ENCODE assay signal across 15 cellular contexts in the genomic region with DNA sequence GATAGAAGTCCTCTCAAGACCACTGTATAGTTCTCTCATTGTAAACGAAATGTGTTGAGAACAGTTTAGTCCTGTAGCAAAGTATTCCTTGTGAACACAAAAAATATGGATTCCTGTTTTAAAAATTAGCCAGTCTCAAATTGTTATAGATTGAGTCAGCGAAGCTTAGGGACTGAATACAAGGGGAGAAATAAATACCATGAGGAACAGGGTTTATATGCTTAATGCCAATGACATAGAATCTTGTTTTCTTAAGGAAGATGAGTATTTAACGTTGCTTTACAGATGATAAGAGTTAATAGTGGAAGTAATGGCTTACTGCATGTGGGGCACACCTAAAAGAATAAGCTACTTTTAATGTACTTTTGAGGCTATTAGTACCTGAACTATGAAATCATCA. TPM values are rescaled to one million over a fixed set of nuclear protein-coding genes. Genes with fewer than 3 reads are reported as not detected.
DNase-seq lines count a peak whose midpoint lies in the region; ATAC-seq and TF ChIP-seq lines count a peak whose summit lies in the region.
"Had no signal": no experiment of that assay in that cellular context is flagged by ENCODE, and none has a peak within 500 bp of the region (broad histone marks: within the 10 kb centered on the region; RNA-seq: fewer than 3 reads in every experiment).

No MANE protein-coding gene starts in this region.

- peaks cover 35% of the 10 kb centered on the region for H3K36me3 Mint-ChIP-seq in activated naive CD8-positive, alpha-beta T cell treated with anti-CD3 and anti-CD28 coated beads, Interleukin-2, amount 10 ng/mL, durations not matched to agents 7 days and 5 days
- H3K36me3 Mint-ChIP-seq in activated naive CD8-positive, alpha-beta T cell treated with anti-CD3 and anti-CD28 coated beads for 36 hours, result peaks cover 20% of the 10 kb centered on the region
- H3K36me3 Mint-ChIP-seq in T-helper 17 cell (ENCODE audit: low read depth), result peaks cover 16% of the 10 kb centered on the region

- H3K9me3 ChIP-seq in T-helper 17 cell (ENCODE audit: control insufficient read depth, low read length, poor library complexity, severe bottlenecking) (no peaks in the 10 kb centered on the region), smooth muscle cell (replicated peaks; ENCODE audit: low read depth) (no peaks in the 10 kb centered on the region)
- H3K9me3 ChIP-seq: BLaER1 treated with 17β-estradiol and CSF1 and Interleukin-3, amounts not matched to agents 10 nM and 100 nM had no signal

- no peak for TF ChIP-seq POLR2A in erythroblast (IDR thresholded peaks at IDR 0.05; ENCODE audit: low read length)

- peak overlapping the region; percentile 27 for H3K27ac ChIP-seq in smooth muscle cell (ENCODE audit: low read depth)
- H3K27ac ChIP-seq: BLaER1 treated with 17β-estradiol and CSF1 and Interleukin-3, amounts not matched to agents 10 nM and 100 nM had no signal

- H3K27me3 Mint-ChIP-seq in activated naive CD8-positive, alpha-beta T cell treated with anti-CD3 and anti-CD28 coated beads, Interleukin-2, amount 10 ng/mL, durations not matched to agents 7 days and 5 days, result no peaks in the 10 kb centered on the region
- no peaks in the 10 kb centered on the region for H3K27me3 Mint-ChIP-seq in activated naive CD8-positive, alpha-beta T cell treated with anti-CD3 and anti-CD28 coated beads for 36 hours
- no peaks in the 10 kb centered on the region for H3K27me3 Mint-ChIP-seq in T-helper 17 cell
- H3K27me3 Mint-ChIP-seq: CD4-positive, alpha-beta T cell had no signal

- peaks cover 40% of the 10 kb centered on the region for H3F3A ChIP-seq in smooth muscle cell (ENCODE audit: low read depth)

- H2AFZ ChIP-seq in smooth muscle cell (ENCODE audit: low read depth), result no peak overlapping the region

- H3K4me3 ChIP-seq in smooth muscle cell, result no peak overlapping the region
- H3K4me3 ChIP-seq: BLaER1 treated with 17β-estradiol and CSF1 and Interleukin-3, amounts not matched to agents 10 nM and 100 nM had no signal

- no peaks in the 10 kb centered on the region for H3K4me1 ChIP-seq in smooth muscle cell (ENCODE audit: low read depth)
- H3K4me1 ChIP-seq: BLaER1 treated with 17β-estradiol and CSF1 and Interleukin-3, amounts not matched to agents 10 nM and 100 nM had no signal

- no peak for ATAC-seq in activated naive CD8-positive, alpha-beta T cell treated with anti-CD3 and anti-CD28 coated beads, Interleukin-2, amount 10 ng/mL, durations not matched to agents 7 days and 5 days (ENCODE audit: low read depth)
- ATAC-seq in T-helper 17 cell, result no peak
- ATAC-seq: HepG2 had no signal

- H3K36me3 ChIP-seq in smooth muscle cell (ENCODE audit: low read depth), result peaks cover 48% of the 10 kb centered on the region

- no peaks in the 10 kb centered on the region for H3K9me3 Mint-ChIP-seq in activated naive CD8-positive, alpha-beta T cell treated with anti-CD3 and anti-CD28 coated beads, Interleukin-2, amount 10 ng/mL, durations not matched to agents 7 days and 5 days
- no peaks in the 10 kb centered on the region for H3K9me3 Mint-ChIP-seq in activated naive CD8-positive, alpha-beta T cell treated with anti-CD3 and anti-CD28 coated beads for 36 hours
- H3K9me3 Mint-ChIP-seq: CD4-positive, alpha-beta T cell; H9 had no signal

- H3K4me3 Mint-ChIP-seq in activated naive CD8-positive, alpha-beta T cell treated with anti-CD3 and anti-CD28 coated beads, Interleukin-2, amount 10 ng/mL, durations not matched to agents 7 days and 5 days, result no peak overlapping the region
- no peak overlapping the region for H3K4me3 Mint-ChIP-seq in activated naive CD8-positive, alpha-beta T cell treated with anti-CD3 and anti-CD28 coated beads for 36 hours
- peak overlapping the region; percentile 12 for H3K4me3 Mint-ChIP-seq in T-helper 17 cell
- H3K4me3 Mint-ChIP-seq: CD4-positive, alpha-beta T cell; H9 had no signal

- H4K20me1 ChIP-seq in smooth muscle cell (ENCODE audit: low read depth), result peaks cover 100% of the 10 kb centered on the region

- peaks cover 96% of the 10 kb centered on the region for H3K79me2 ChIP-seq in smooth muscle cell (ENCODE audit: low read depth)

- POLR2A ChIA-PET in activated naive CD8-positive, alpha-beta T cell treated with anti-CD3 and anti-CD28 coated beads, Interleukin-2, amount 10 ng/mL, durations not matched to agents 7 days and 5 days (lab: Charles Lee), result interaction anchor here (0.9 kb wide), 1 partner anchor 39 kb away, joined by 3 read pairs; no protein-coding TSS in a partner anchor

- no peaks in the 10 kb centered on the region for H3K27me3 ChIP-seq in smooth muscle cell (ENCODE audit: low read depth)
- H3K27me3 ChIP-seq: BLaER1 treated with 17β-estradiol and CSF1 and Interleukin-3, amounts not matched to agents 10 nM and 100 nM had no signal

- H3K4me2 ChIP-seq in smooth muscle cell, result no peak overlapping the region
- H3K4me2 ChIP-seq: BLaER1 treated with 17β-estradiol and CSF1 and Interleukin-3, amounts not matched to agents 10 nM and 100 nM had no signal

- no peak overlapping the region for H3K9ac ChIP-seq in smooth muscle cell (ENCODE audit: low read depth)
- H3K9ac ChIP-seq: BLaER1 treated with 17β-estradiol and CSF1 and Interleukin-3, amounts not matched to agents 10 nM and 100 nM had no signal

- peaks cover 2% of the 10 kb centered on the region for H3K4me1 Mint-ChIP-seq in activated naive CD8-positive, alpha-beta T cell treated with anti-CD3 and anti-CD28 coated beads, Interleukin-2, amount 10 ng/mL, durations not matched to agents 7 days and 5 days
- H3K4me1 Mint-ChIP-seq in activated naive CD8-positive, alpha-beta T cell treated with anti-CD3 and anti-CD28 coated beads for 36 hours, result no peaks in the 10 kb centered on the region
- peaks cover 10% of the 10 kb centered on the region for H3K4me1 Mint-ChIP-seq in T-helper 17 cell
- H3K4me1 Mint-ChIP-seq: H9 had no signal

- 72% methylated on average over 3 of the region's 3 CpGs for WGBS in smooth muscle cell (ENCODE audit: low lambda C conversion rate)

- peak overlapping the region; percentile 25 for H3K27ac Mint-ChIP-seq in activated naive CD8-positive, alpha-beta T cell treated with anti-CD3 and anti-CD28 coated beads, Interleukin-2, amount 10 ng/mL, durations not matched to agents 7 days and 5 days
- no peak overlapping the region for H3K27ac Mint-ChIP-seq in activated naive CD8-positive, alpha-beta T cell treated with anti-CD3 and anti-CD28 coated beads for 36 hours
- peak overlapping the region; percentile 21 for H3K27ac Mint-ChIP-seq in T-helper 17 cell
- H3K27ac Mint-ChIP-seq: CD4-positive, alpha-beta T cell had no signal

- no peak for DNase-seq in activated naive CD8-positive, alpha-beta T cell treated with anti-CD3 and anti-CD28 coated beads, Interleukin-2, amount 10 ng/mL, durations not matched to agents 7 days and 5 days
- DNase-seq in activated naive CD8-positive, alpha-beta T cell treated with anti-CD3 and anti-CD28 coated beads for 36 hours, result no peak
- DNase-seq in EH (ENCODE audit: low read depth), result peak; percentile 11
- DNase-seq in T-helper 17 cell, result no peak
- DNase-seq in smooth muscle cell (lab: John Stamatoyannopoulos, UW; ENCODE audit: unreplicated experiment), result no peak
- no peak for DNase-seq in HK-2 (ENCODE audit: unreplicated experiment)
- no peak for DNase-seq in erythroblast (lab: John Stamatoyannopoulos, UW)
- DNase-seq: ACHN; CD4-positive, alpha-beta T cell; DMS79; GDM1; GOT3; H9 had no signal

- TF ChIP-seq CTCF in smooth muscle cell (IDR thresholded peaks at IDR 0.05; ENCODE audit: borderline replicate concordance, insufficient read depth, poor library complexity, severe bottlenecking), result no peak

RNA-seq across cellular contexts. Expression of a gene that starts 37.9 kb away (rescaled TPM):
- 100 to 1,000 TPM; 146 to 149 TPM for total RNA-seq in activated naive CD8-positive, alpha-beta T cell treated with anti-CD3 and anti-CD28 coated beads, Interleukin-2, amount 10 ng/mL, durations not matched to agents 7 days and 5 days
- 100 to 1,000 TPM; 104 to 112 TPM for total RNA-seq in activated naive CD8-positive, alpha-beta T cell treated with anti-CD3 and anti-CD28 coated beads for 36 hours
- total RNA-seq in T-helper 17 cell, result 100 to 1,000 TPM; 103 to 105 TPM
- total RNA-seq in smooth muscle cell, result 107 and 122 TPM in 2 replicates
- polyA plus RNA-seq in smooth muscle cell, result 133 and 134 TPM in 2 replicates
